Comparison of ENCODE assay signal across 7 cellular contexts in the genomic region with DNA sequence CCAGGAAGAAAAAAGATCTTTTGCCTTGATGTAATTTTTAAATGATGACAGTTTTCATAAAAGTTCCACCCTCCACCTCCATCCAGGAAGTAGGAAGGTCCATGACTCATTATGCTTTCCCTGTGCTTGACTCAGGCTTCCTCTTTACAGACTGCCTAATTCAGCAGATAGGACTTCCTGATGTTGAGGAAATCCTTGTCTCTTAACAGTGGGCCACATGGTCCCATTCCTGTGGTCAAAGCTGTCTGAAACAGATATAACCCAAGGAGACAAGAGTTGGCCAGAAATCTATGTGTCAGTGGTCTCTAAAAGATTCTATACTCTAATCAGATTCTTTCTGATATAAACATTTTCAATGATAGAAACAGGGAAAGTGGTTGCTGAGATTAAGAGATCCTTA.
A peak's percentile ranks its signal among the peaks of the same experiment; 100 is the strongest.
DNase-seq lines count a peak whose midpoint lies in the region; ATAC-seq and TF ChIP-seq lines count a peak whose summit lies in the region.

No MANE protein-coding gene starts in this region.

- H3K4me1 ChIP-seq in H9 (ENCODE audit: insufficient read depth, low read length) (no peaks in the 10 kb centered on the region), esophagus squamous epithelium (peaks cover 0 to 16% (median 6%) of the 10 kb centered on the region in 3 donors)
- peaks cover 5% of the 10 kb centered on the region for H3K4me1 ChIP-seq in CD8-positive, alpha-beta memory T cell (ENCODE audit: insufficient read depth, low read length)

- H3K9me3 ChIP-seq in H9 (ENCODE audit: control insufficient read depth, low read depth, low read length) (no peaks in the 10 kb centered on the region), esophagus squamous epithelium (peaks cover 0 to 5% (median 0%) of the 10 kb centered on the region in 3 donors)
- peaks cover 5% of the 10 kb centered on the region for H3K9me3 ChIP-seq in CD8-positive, alpha-beta memory T cell (ENCODE audit: low read length)

- H3K56ac ChIP-seq in H9 (ENCODE audit: insufficient read length, low read depth, low read length): no peak overlapping the region

- no peak overlapping the region for H2BK120ac ChIP-seq in H9 (ENCODE audit: low read depth, low read length, poor library complexity, severe bottlenecking)

- POLR2A ChIA-PET in CD8-positive, alpha-beta memory T cell (lab: Charles Lee): no interaction called here

- no peak overlapping the region for H3K4ac ChIP-seq in H9 (ENCODE audit: low read depth, low read length)

- TF ChIP-seq POLR2A in esophagus squamous epithelium (IDR thresholded peaks at IDR 0.05): no peak

- H3K27ac Mint-ChIP-seq in H9: peak overlapping the region; percentile 7 to 55 (median 11); a peak in 3 of 7 replicates
- peak overlapping the region in 3 of 8 donors; percentile 19 to 24 (median 19) for H3K27ac Mint-ChIP-seq in CD8-positive, alpha-beta memory T cell

- no peak overlapping the region for H3K27ac ChIP-seq in H9 (ENCODE audit: insufficient read length, low read depth, low read length)
- peak overlapping the region; percentile 55 to 67 (median 60) for H3K27ac ChIP-seq in esophagus squamous epithelium
- H3K27ac ChIP-seq in CD8-positive, alpha-beta memory T cell (ENCODE audit: low read depth, low read length): no peak overlapping the region

- DNase-seq in H9: no peak
- peak; percentile 17 for DNase-seq in RPMI8226
- no peak for DNase-seq in esophagus squamous epithelium (lab: John Stamatoyannopoulos, UW)
- no peak for DNase-seq in omental fat pad (ENCODE audit: low spot score)
- DNase-seq in CD8-positive, alpha-beta memory T cell: no peak

- H3K79me2 ChIP-seq in H9 (ENCODE audit: insufficient read depth, low read length): no peaks in the 10 kb centered on the region

- H3K27me3 Mint-ChIP-seq in H9 (ENCODE audit: low read depth): no peaks in the 10 kb centered on the region
- no peaks in the 10 kb centered on the region for H3K27me3 Mint-ChIP-seq in CD8-positive, alpha-beta memory T cell

- no peak overlapping the region for H2BK5ac ChIP-seq in H9 (ENCODE audit: insufficient read length, low read length)

- H3K9ac ChIP-seq in H9 (ENCODE audit: extremely low read depth, insufficient read length, low read length): no peak overlapping the region

- peaks cover 0 to 20% (median 0%) of the 10 kb centered on the region in 3 donors for H3K36me3 ChIP-seq in esophagus squamous epithelium
- no peaks in the 10 kb centered on the region for H3K36me3 ChIP-seq in CD8-positive, alpha-beta memory T cell (ENCODE audit: insufficient read depth, low read length)

- no peak overlapping the region for H4K91ac ChIP-seq in H9 (ENCODE audit: insufficient read length, low read depth, low read length)

- no peak overlapping the region for H3K4me2 ChIP-seq in H9 (ENCODE audit: insufficient read depth, insufficient read length, low read length)

- no peak overlapping the region for H3K4me3 Mint-ChIP-seq in H9
- no peak overlapping the region for H3K4me3 Mint-ChIP-seq in CD8-positive, alpha-beta memory T cell

- no peaks in the 10 kb centered on the region for H4K20me1 ChIP-seq in H9 (ENCODE audit: control insufficient read depth, insufficient read depth, insufficient read length)

- H3K18ac ChIP-seq in H9 (ENCODE audit: insufficient read length, low read depth, low read length): no peak overlapping the region

- peaks cover 13 to 19% (median 13%) of the 10 kb centered on the region in 3 experiments for H3K36me3 Mint-ChIP-seq in H9 (ENCODE audit: insufficient read depth in 1 of 3, low read depth in 3 of 3)
- peaks cover 7 to 31% (median 20%) of the 10 kb centered on the region in 3 donors for H3K36me3 Mint-ChIP-seq in CD8-positive, alpha-beta memory T cell

- H2BK20ac ChIP-seq in H9 (ENCODE audit: low read depth, low read length, poor library complexity, severe bottlenecking): no peak overlapping the region

- CTCF ChIA-PET in CD8-positive, alpha-beta memory T cell (lab: Charles Lee): no interaction called here

- H2BK15ac ChIP-seq in H9 (ENCODE audit: low read depth, low read length): no peak overlapping the region

- H3K9me3 Mint-ChIP-seq in H9: peaks cover 4 to 5% of the 10 kb centered on the region in 2 experiments; a peak in 2 of 5 replicates
- H3K9me3 Mint-ChIP-seq in CD8-positive, alpha-beta memory T cell: peaks cover 0 to 12% (median 5%) of the 10 kb centered on the region in 5 donors

- no peak overlapping the region for H3K14ac ChIP-seq in H9 (ENCODE audit: insufficient read depth, low read length)

- no peak overlapping the region for H2AK5ac ChIP-seq in H9 (ENCODE audit: insufficient read length, low read length)

- no peak overlapping the region for H2BK12ac ChIP-seq in H9 (ENCODE audit: insufficient read length, low read depth, low read length)

- no peaks in the 10 kb centered on the region for H3K27me3 ChIP-seq in H9 (ENCODE audit: insufficient read depth, low read length)
- H3K27me3 ChIP-seq in esophagus squamous epithelium: no peaks in the 10 kb centered on the region
- H3K27me3 ChIP-seq in CD8-positive, alpha-beta memory T cell (ENCODE audit: insufficient read depth, low read length, poor library complexity, severe bottlenecking): no peaks in the 10 kb centered on the region

- no peak overlapping the region for H3K4me3 ChIP-seq in esophagus squamous epithelium
- no peak overlapping the region for H3K4me3 ChIP-seq in CD8-positive, alpha-beta memory T cell (ENCODE audit: low read length)

- H4K8ac ChIP-seq in H9 (replicated peaks; ENCODE audit: insufficient read length, low read depth, low read length): no peak overlapping the region

- no peaks in the 10 kb centered on the region for H3K79me1 ChIP-seq in H9 (ENCODE audit: insufficient read depth, low read depth, low read length, poor library complexity, severe bottlenecking)

- H3K4me1 Mint-ChIP-seq in H9: 0 out of 4 replicates have a peak, but pooled peaks cover 0 to 2% of the 10 kb centered on the region in 2 experiments
- H3K4me1 Mint-ChIP-seq in CD8-positive, alpha-beta memory T cell: peaks cover 12 to 31% (median 17%) of the 10 kb centered on the region in 3 donors

- H2AFZ ChIP-seq in H9 (ENCODE audit: low read length): no peak overlapping the region

- intact Hi-C loops in esophagus squamous epithelium (cut with DNase I): no loop called here

- ATAC-seq in omental fat pad (ENCODE audit: low FRiP score) (peak; percentile 80), GM21737 (IDR thresholded peaks at IDR 0.05; ENCODE audit: unreplicated experiment) (no peak), GM21619 (IDR thresholded peaks at IDR 0.05; ENCODE audit: unreplicated experiment) (no peak)

- H3T11ph ChIP-seq in H9 (ENCODE audit: low read length): no peak overlapping the region

- no peaks in the 10 kb centered on the region for H3K23me2 ChIP-seq in H9 (ENCODE audit: insufficient read length, low read depth, low read length, poor library complexity, severe bottlenecking)

- H3K23ac ChIP-seq in H9 (ENCODE audit: insufficient read length, low read depth, low read length): no peak overlapping the region

- no peak for TF ChIP-seq CTCF in H9 (conservative IDR thresholded peaks at IDR 0.05)
- no peak for TF ChIP-seq CTCF in esophagus squamous epithelium (IDR thresholded peaks at IDR 0.05)
- TF ChIP-seq CTCF in omental fat pad (IDR thresholded peaks at IDR 0.05): no peak

- no peak overlapping the region for H4K5ac ChIP-seq in H9 (ENCODE audit: insufficient read length, low read depth, low read length)

Comparison
In these comparisons a context has a peak if more than half of its experiments do, and no peak if none do; other contexts are left out.
1. H3K27ac ChIP-seq: peak in esophagus squamous epithelium (4 of 4); none in H9 (single experiment) and CD8-positive, alpha-beta memory T cell (single experiment).